Comparison of ENCODE assay signal across 1 cellular context in genomic region chr2:105873721-105874120, GRCh38.
A peak's percentile ranks its signal among the peaks of the same experiment; 100 is the strongest.
TF ChIP-seq lines count a peak whose summit lies in the region.

No MANE protein-coding gene starts in this region.

TF ChIP-seq in GM12878, 131 proteins besides CTCF, POLR2A, EP300 and RAD21 (continued from another document and continues in another):
- peak; percentile 71; the same call in 2 of the 3 replicates for TF ChIP-seq POU2F2 (IDR thresholded peaks at IDR 0.05; ENCODE audit: borderline replicate concordance, low read depth, low read length)
- peak; percentile 97 for TF ChIP-seq IRF4 (IDR thresholded peaks at IDR 0.05; ENCODE audit: low read depth, low read length)
- peak; percentile 68; the same call in 1 of the 2 replicates for TF ChIP-seq BMI1 (IDR thresholded peaks at IDR 0.05; ENCODE audit: borderline replicate concordance)
- TF ChIP-seq RELB (IDR thresholded peaks at IDR 0.05; ENCODE audit: low read depth): peak; percentile 89
- TF ChIP-seq HDGF (IDR thresholded peaks at IDR 0.05): peak; percentile 70; the same call in 1 of the 2 replicates
- peak in 1 of 2 experiments; percentile 74; a peak in 2 of 4 replicates for TF ChIP-seq ETV6 (conservative IDR thresholded peaks at IDR 0.05 in 1 of 2, IDR thresholded peaks at IDR 0.05 in 1 of 2; ENCODE audit: borderline replicate concordance in 1 of 2, low read depth in 1 of 2)
- TF ChIP-seq TBL1XR1 (IDR thresholded peaks at IDR 0.05; ENCODE audit: low read depth, low read length): peak; percentile 98
- no peak for TF ChIP-seq EZH2 (IDR thresholded peaks at IDR 0.05; ENCODE audit: borderline replicate concordance, control insufficient read depth, low read depth, low read length)
- peak; percentile 79; the same call in 1 of the 2 replicates for TF ChIP-seq TCF12 (IDR thresholded peaks at IDR 0.05; ENCODE audit: low read depth, low read length)
- TF ChIP-seq NR2C1 (IDR thresholded peaks at IDR 0.05): peak; percentile 43; the same call in 1 of the 2 replicates
- peak; percentile 36; the same call in 1 of the 2 replicates for TF ChIP-seq TCF3 (IDR thresholded peaks at IDR 0.05; ENCODE audit: borderline replicate concordance, insufficient read depth, low read depth, low read length)
- no peak for TF ChIP-seq ZNF384 (IDR thresholded peaks at IDR 0.05; ENCODE audit: borderline replicate concordance, low read depth, low read length)
- 0 out of 2 replicates have a peak, but pooled peaks have one; percentile 15 for TF ChIP-seq ZNF217 (IDR thresholded peaks at IDR 0.05)
- TF ChIP-seq ZBED1 (IDR thresholded peaks at IDR 0.05; ENCODE audit: borderline replicate concordance): peak; percentile 96
- TF ChIP-seq SPI1 (IDR thresholded peaks at IDR 0.05; ENCODE audit: borderline replicate concordance, insufficient read depth, low read depth, low read length): 0 out of 2 replicates have a peak, but pooled peaks have one; percentile 16
- TF ChIP-seq MTA2 (IDR thresholded peaks at IDR 0.05; ENCODE audit: low read depth): peak; percentile 77
- no peak for TF ChIP-seq CHD4 (IDR thresholded peaks at IDR 0.05)
- peak; percentile 90 for TF ChIP-seq IKZF1 (conservative IDR thresholded peaks at IDR 0.05)
- TF ChIP-seq TCF7 (IDR thresholded peaks at IDR 0.05; ENCODE audit: borderline replicate concordance): no peak; the same call in 1 of the 2 replicates
- peak; percentile 93 for TF ChIP-seq EED (IDR thresholded peaks at IDR 0.05; ENCODE audit: low read depth)
- TF ChIP-seq JUND (IDR thresholded peaks at IDR 0.05; ENCODE audit: low read depth, low read length): peak; percentile 92; the same call in 1 of the 2 replicates
- peak; percentile 94 for TF ChIP-seq ATF2 (IDR thresholded peaks at IDR 0.05; ENCODE audit: low read length)
- TF ChIP-seq BHLHE40 (IDR thresholded peaks at IDR 0.05; ENCODE audit: borderline replicate concordance in 1 of 2, low read depth in 2 of 2, low read length in 1 of 2): peak; percentile 66 to 78; a peak in 3 of 4 replicates
- TF ChIP-seq IKZF2 (IDR thresholded peaks at IDR 0.05): peak; percentile 80 to 85
- peak; percentile 96 for TF ChIP-seq NFIC (IDR thresholded peaks at IDR 0.05; ENCODE audit: low read depth, low read length)
- peak; percentile 86 for TF ChIP-seq MEF2B (IDR thresholded peaks at IDR 0.05; ENCODE audit: partially characterized antibody, poor library complexity, severe bottlenecking)
- TF ChIP-seq CREB1 (IDR thresholded peaks at IDR 0.05; ENCODE audit: low read depth): peak; percentile 80
- TF ChIP-seq ZNF622 (IDR thresholded peaks at IDR 0.05): no peak
- peak; percentile 92; the same call in 1 of the 2 replicates for TF ChIP-seq PAX5 (IDR thresholded peaks at IDR 0.05; ENCODE audit: borderline replicate concordance, low read depth, low read length)
- peak; percentile 97 for TF ChIP-seq JUNB (IDR thresholded peaks at IDR 0.05)
- peak; percentile 96 for TF ChIP-seq CREM (IDR thresholded peaks at IDR 0.05; ENCODE audit: low read depth)
- peak; percentile 74 for TF ChIP-seq PML (IDR thresholded peaks at IDR 0.05; ENCODE audit: low read length)
- peak; percentile 93 for TF ChIP-seq FOXM1 (IDR thresholded peaks at IDR 0.05; ENCODE audit: low read depth, low read length)
- no peak for TF ChIP-seq NRF1 (conservative IDR thresholded peaks at IDR 0.05; ENCODE audit: low read depth, low read length)
- peak; percentile 98 for TF ChIP-seq DPF2 (IDR thresholded peaks at IDR 0.05)
- TF ChIP-seq MTA3 (IDR thresholded peaks at IDR 0.05; ENCODE audit: borderline replicate concordance, low read length): peak; percentile 65; the same call in 1 of the 2 replicates
- TF ChIP-seq SMAD1 (IDR thresholded peaks at IDR 0.05; ENCODE audit: low read depth, partially characterized antibody): no peak
- peak; percentile 98 for TF ChIP-seq BCL11A (IDR thresholded peaks at IDR 0.05; ENCODE audit: low read depth, low read length)
- TF ChIP-seq RUNX3 (IDR thresholded peaks at IDR 0.05; ENCODE audit: low read length): peak; percentile 98
- TF ChIP-seq YY1 (IDR thresholded peaks at IDR 0.05; ENCODE audit: low read depth, low read length): peak; percentile 69; the same call in 1 of the 2 replicates
- peak; percentile 84 for TF ChIP-seq MEF2A (IDR thresholded peaks at IDR 0.05; ENCODE audit: insufficient read depth, low read depth, low read length)
- TF ChIP-seq MLLT1 (IDR thresholded peaks at IDR 0.05): peak; percentile 67
- peak; percentile 44; the same call in 1 of the 2 replicates for TF ChIP-seq REST (IDR thresholded peaks at IDR 0.05; ENCODE audit: low read depth, low read length)
- peak; percentile 62 for TF ChIP-seq GABPA (IDR thresholded peaks at IDR 0.05; ENCODE audit: low read depth)
- no peak for TF ChIP-seq KLF5 (IDR thresholded peaks at IDR 0.05; ENCODE audit: partially characterized antibody)
- TF ChIP-seq NBN (IDR thresholded peaks at IDR 0.05): peak; percentile 86
- no peak for TF ChIP-seq SREBF2 (IDR thresholded peaks at IDR 0.05; ENCODE audit: low read length)
- peak; percentile 77; the same call in 1 of the 2 replicates for TF ChIP-seq TARDBP (IDR thresholded peaks at IDR 0.05; ENCODE audit: borderline replicate concordance)
- TF ChIP-seq RB1 (IDR thresholded peaks at IDR 0.05; ENCODE audit: borderline replicate concordance): peak; percentile 72; the same call in 1 of the 2 replicates
- peak; percentile 95; the same call in 1 of the 2 replicates for TF ChIP-seq BACH1 (IDR thresholded peaks at IDR 0.05; ENCODE audit: borderline replicate concordance)
- 0 out of 2 replicates have a peak, but pooled peaks have one; percentile 31 for TF ChIP-seq ZNF24 (IDR thresholded peaks at IDR 0.05)
- no peak for TF ChIP-seq CHD1 (IDR thresholded peaks at IDR 0.05; ENCODE audit: low read depth, low read length)
- peak; percentile 96 for TF ChIP-seq CBFB (IDR thresholded peaks at IDR 0.05; ENCODE audit: low read depth)
- peak; percentile 71 for TF ChIP-seq SKIL (IDR thresholded peaks at IDR 0.05; ENCODE audit: low read depth, poor library complexity, severe bottlenecking)
- TF ChIP-seq IRF5 (IDR thresholded peaks at IDR 0.05; ENCODE audit: borderline replicate concordance): no peak
- TF ChIP-seq BCLAF1 (IDR thresholded peaks at IDR 0.05): no peak
- 0 out of 2 replicates have a peak, but pooled peaks have one; percentile 90 for TF ChIP-seq RCOR1 (conservative IDR thresholded peaks at IDR 0.05; ENCODE audit: low read depth, low read length)
- peak; percentile 94 for TF ChIP-seq NR2F1 (conservative IDR thresholded peaks at IDR 0.05)
